1 cellular context compared by ENCODE assay signal in the genomic region with DNA sequence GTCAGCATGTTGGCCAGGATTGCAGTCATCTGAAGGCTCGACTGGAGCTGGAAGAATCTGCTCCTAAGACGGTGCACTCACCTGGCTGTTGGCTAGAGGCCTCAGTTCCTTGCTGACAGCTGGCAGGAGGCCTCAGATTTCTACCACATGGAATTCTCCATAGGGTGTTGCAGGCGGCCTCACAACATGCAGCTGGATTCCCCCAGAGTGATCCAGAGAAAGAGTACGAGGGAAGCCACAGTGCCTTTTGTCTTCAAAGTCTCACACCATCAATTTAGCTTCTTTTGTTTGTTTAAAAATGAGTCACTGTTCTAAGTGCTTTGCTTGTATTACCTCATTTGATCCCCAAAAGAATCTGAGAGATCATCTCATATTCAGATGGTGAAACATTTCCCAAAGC.
TF ChIP-seq lines count a peak whose summit lies in the region.

No MANE protein-coding gene starts in this region.

TF ChIP-seq in HEK293, 187 proteins besides CTCF, POLR2A, EP300 and RAD21 (continued from another document):
- TF ChIP-seq, protein P1, sequence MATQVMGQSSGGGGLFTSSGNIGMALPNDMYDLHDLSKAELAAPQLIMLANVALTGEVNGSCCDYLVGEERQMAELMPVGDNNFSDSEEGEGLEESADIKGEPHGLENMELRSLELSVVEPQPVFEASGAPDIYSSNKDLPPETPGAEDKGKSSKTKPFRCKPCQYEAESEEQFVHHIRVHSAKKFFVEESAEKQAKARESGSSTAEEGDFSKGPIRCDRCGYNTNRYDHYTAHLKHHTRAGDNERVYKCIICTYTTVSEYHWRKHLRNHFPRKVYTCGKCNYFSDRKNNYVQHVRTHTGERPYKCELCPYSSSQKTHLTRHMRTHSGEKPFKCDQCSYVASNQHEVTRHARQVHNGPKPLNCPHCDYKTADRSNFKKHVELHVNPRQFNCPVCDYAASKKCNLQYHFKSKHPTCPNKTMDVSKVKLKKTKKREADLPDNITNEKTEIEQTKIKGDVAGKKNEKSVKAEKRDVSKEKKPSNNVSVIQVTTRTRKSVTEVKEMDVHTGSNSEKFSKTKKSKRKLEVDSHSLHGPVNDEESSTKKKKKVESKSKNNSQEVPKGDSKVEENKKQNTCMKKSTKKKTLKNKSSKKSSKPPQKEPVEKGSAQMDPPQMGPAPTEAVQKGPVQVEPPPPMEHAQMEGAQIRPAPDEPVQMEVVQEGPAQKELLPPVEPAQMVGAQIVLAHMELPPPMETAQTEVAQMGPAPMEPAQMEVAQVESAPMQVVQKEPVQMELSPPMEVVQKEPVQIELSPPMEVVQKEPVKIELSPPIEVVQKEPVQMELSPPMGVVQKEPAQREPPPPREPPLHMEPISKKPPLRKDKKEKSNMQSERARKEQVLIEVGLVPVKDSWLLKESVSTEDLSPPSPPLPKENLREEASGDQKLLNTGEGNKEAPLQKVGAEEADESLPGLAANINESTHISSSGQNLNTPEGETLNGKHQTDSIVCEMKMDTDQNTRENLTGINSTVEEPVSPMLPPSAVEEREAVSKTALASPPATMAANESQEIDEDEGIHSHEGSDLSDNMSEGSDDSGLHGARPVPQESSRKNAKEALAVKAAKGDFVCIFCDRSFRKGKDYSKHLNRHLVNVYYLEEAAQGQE (tag by site-specific recombination; IDR thresholded peaks at IDR 0.05) = no peak
- TF ChIP-seq ZNF670 (tag by site-specific recombination; IDR thresholded peaks at IDR 0.05; ENCODE audit: low read depth) = no peak
- no peak for TF ChIP-seq SCRT1 (tag by site-specific recombination; IDR thresholded peaks at IDR 0.05; ENCODE audit: borderline replicate concordance)
- no peak for TF ChIP-seq ZNF292 (tag by site-specific recombination; IDR thresholded peaks at IDR 0.05; ENCODE audit: borderline replicate concordance, low read depth)
- no peak for TF ChIP-seq ZSCAN30 (tag by site-specific recombination; IDR thresholded peaks at IDR 0.05)
- no peak for TF ChIP-seq ZNF274 (IDR thresholded peaks at IDR 0.05; ENCODE audit: low read length)
- no peak for TF ChIP-seq ZNF274 (tag by site-specific recombination; IDR thresholded peaks at IDR 0.05; ENCODE audit: borderline replicate concordance)
- TF ChIP-seq, protein P2, sequence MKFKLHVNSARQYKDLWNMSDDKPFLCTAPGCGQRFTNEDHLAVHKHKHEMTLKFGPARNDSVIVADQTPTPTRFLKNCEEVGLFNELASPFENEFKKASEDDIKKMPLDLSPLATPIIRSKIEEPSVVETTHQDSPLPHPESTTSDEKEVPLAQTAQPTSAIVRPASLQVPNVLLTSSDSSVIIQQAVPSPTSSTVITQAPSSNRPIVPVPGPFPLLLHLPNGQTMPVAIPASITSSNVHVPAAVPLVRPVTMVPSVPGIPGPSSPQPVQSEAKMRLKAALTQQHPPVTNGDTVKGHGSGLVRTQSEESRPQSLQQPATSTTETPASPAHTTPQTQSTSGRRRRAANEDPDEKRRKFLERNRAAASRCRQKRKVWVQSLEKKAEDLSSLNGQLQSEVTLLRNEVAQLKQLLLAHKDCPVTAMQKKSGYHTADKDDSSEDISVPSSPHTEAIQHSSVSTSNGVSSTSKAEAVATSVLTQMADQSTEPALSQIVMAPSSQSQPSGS (tag by site-specific recombination; IDR thresholded peaks at IDR 0.05; ENCODE audit: low read depth) = no peak
- TF ChIP-seq, protein P3, sequence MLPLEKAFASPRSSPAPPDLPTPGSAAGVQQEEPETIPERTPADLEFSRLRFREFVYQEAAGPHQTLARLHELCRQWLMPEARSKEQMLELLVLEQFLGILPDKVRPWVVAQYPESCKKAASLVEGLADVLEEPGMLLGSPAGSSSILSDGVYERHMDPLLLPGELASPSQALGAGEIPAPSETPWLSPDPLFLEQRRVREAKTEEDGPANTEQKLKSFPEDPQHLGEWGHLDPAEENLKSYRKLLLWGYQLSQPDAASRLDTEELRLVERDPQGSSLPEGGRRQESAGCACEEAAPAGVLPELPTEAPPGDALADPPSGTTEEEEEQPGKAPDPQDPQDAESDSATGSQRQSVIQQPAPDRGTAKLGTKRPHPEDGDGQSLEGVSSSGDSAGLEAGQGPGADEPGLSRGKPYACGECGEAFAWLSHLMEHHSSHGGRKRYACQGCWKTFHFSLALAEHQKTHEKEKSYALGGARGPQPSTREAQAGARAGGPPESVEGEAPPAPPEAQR (tag by site-specific recombination; IDR thresholded peaks at IDR 0.05) = no peak
- TF ChIP-seq, protein P4, sequence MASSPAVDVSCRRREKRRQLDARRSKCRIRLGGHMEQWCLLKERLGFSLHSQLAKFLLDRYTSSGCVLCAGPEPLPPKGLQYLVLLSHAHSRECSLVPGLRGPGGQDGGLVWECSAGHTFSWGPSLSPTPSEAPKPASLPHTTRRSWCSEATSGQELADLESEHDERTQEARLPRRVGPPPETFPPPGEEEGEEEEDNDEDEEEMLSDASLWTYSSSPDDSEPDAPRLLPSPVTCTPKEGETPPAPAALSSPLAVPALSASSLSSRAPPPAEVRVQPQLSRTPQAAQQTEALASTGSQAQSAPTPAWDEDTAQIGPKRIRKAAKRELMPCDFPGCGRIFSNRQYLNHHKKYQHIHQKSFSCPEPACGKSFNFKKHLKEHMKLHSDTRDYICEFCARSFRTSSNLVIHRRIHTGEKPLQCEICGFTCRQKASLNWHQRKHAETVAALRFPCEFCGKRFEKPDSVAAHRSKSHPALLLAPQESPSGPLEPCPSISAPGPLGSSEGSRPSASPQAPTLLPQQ (tag by site-specific recombination; IDR thresholded peaks at IDR 0.05) = no peak
- no peak for TF ChIP-seq ZNF48 (tag by site-specific recombination; IDR thresholded peaks at IDR 0.05)
- TF ChIP-seq, protein P5, sequence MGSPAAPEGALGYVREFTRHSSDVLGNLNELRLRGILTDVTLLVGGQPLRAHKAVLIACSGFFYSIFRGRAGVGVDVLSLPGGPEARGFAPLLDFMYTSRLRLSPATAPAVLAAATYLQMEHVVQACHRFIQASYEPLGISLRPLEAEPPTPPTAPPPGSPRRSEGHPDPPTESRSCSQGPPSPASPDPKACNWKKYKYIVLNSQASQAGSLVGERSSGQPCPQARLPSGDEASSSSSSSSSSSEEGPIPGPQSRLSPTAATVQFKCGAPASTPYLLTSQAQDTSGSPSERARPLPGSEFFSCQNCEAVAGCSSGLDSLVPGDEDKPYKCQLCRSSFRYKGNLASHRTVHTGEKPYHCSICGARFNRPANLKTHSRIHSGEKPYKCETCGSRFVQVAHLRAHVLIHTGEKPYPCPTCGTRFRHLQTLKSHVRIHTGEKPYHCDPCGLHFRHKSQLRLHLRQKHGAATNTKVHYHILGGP (tag by site-specific recombination; IDR thresholded peaks at IDR 0.05) = peak; percentile 43; the same call in 1 of the 2 replicates
- TF ChIP-seq ZNF530 (tag by site-specific recombination; IDR thresholded peaks at IDR 0.05; ENCODE audit: low read depth) = no peak
- no peak for TF ChIP-seq ZSCAN16 (tag by site-specific recombination; IDR thresholded peaks at IDR 0.05)
- no peak for TF ChIP-seq ZNF837 (tag by site-specific recombination; IDR thresholded peaks at IDR 0.05)
- TF ChIP-seq, protein P6, sequence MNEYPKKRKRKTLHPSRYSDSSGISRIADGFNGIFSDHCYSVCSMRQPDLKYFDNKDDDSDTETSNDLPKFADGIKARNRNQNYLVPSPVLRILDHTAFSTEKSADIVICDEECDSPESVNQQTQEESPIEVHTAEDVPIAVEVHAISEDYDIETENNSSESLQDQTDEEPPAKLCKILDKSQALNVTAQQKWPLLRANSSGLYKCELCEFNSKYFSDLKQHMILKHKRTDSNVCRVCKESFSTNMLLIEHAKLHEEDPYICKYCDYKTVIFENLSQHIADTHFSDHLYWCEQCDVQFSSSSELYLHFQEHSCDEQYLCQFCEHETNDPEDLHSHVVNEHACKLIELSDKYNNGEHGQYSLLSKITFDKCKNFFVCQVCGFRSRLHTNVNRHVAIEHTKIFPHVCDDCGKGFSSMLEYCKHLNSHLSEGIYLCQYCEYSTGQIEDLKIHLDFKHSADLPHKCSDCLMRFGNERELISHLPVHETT (tag by site-specific recombination; IDR thresholded peaks at IDR 0.05) = no peak
- TF ChIP-seq ZNF555 (tag by site-specific recombination; conservative IDR thresholded peaks at IDR 0.05) = no peak
